ENCODE assay signal across 8 cellular contexts in the genomic region with DNA sequence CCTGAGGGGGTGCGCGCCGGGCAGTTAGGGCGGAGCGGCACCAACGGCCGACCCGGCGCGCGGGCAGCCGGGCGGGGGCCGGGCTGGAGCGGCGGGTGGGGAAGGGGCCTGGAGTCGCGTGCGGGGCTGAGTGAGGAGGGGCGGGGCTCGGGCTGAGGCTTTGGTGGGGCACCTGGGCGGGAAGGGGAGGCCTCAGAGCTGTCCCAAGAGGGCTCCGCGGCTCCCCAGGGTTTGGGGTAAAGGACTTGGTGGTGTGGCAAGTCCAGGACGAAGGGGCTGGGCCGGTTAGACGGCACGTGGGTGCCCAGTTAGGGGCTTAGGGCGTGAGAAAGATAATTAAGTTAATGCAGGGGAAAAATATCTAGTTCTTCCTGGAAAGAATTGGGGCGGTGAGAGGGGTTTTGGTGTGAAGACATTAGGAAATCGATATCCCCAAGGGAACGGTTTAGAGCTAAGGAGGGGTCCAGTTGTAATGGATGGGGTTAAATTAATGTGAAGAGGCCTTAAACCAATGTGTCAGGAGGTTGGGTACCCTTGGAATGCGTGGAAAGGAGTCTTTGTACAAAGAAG. TPM values are rescaled to one million over a fixed set of nuclear protein-coding genes. Genes with fewer than 3 reads are reported as not detected.
DNase-seq lines count a peak whose midpoint lies in the region; ATAC-seq and TF ChIP-seq lines count a peak whose summit lies in the region.

No MANE protein-coding gene starts in this region.

- no peaks in the 10 kb centered on the region for H3K9me3 ChIP-seq in SK-N-MC (ENCODE audit: low read depth, low read length)
- H3K9me3 ChIP-seq in duodenal mucosa (ENCODE audit: control insufficient read depth in 1 of 2, low read length in 2 of 2), result no peaks in the 10 kb centered on the region
- H3K9me3 ChIP-seq in tibial nerve, result no peaks in the 10 kb centered on the region

- DNase-seq in SK-N-MC (ENCODE audit: low read depth, low spot score) (no peak), natural killer cell (no peak), tibial nerve (ENCODE audit: low spot score in 2 of 2) (peak; percentile 22 to 33), H4 (ENCODE audit: low spot score) (no peak)

- H3K27me3 ChIP-seq in duodenal mucosa (ENCODE audit: control insufficient read depth in 1 of 2, insufficient read depth in 2 of 2, low read length in 2 of 2) (no peaks in the 10 kb centered on the region), tibial nerve (no peaks in the 10 kb centered on the region)

- peaks cover 39 to 42% of the 10 kb centered on the region in 2 donors for H3K4me1 Mint-ChIP-seq in natural killer cell

- H3K9me3 Mint-ChIP-seq in natural killer cell, result no peaks in the 10 kb centered on the region

- H3K4me3 Mint-ChIP-seq in natural killer cell, result peak overlapping the region; percentile 98

- H3K4me1 ChIP-seq in duodenal mucosa (ENCODE audit: control insufficient read depth in 1 of 2, insufficient read depth in 2 of 2, low read length in 2 of 2) (peaks cover 17 to 18% of the 10 kb centered on the region in 2 donors), tibial nerve (peaks cover 0 to 25% (median 11%) of the 10 kb centered on the region in 4 donors)

- 1% methylated on average over 12 to 30 of the region's 33 CpGs for WGBS in tibial nerve, 2 donors

- intact Hi-C loops in natural killer cell (cut with micrococcal nuclease), result loop anchor here (1.0 kb wide), 1 partner anchor 249 kb away; the partner anchor contains the start of gene MEGF8

- peak overlapping the region; percentile 99 for H3K4me3 ChIP-seq in GM08714 (ENCODE audit: low read length)
- peak overlapping the region; percentile 91 for H3K4me3 ChIP-seq in SK-N-MC
- H3K4me3 ChIP-seq in duodenal mucosa (ENCODE audit: low read depth in 1 of 2, low read length in 2 of 2), result peak overlapping the region; percentile 86 to 91
- H3K4me3 ChIP-seq in tibial nerve, result peak overlapping the region; percentile 75 to 98 (median 84)

- ATAC-seq in natural killer cell (no peak), HG03571 (IDR thresholded peaks at IDR 0.05; ENCODE audit: unreplicated experiment) (no peak), GM21360 (IDR thresholded peaks at IDR 0.05; ENCODE audit: unreplicated experiment) (no peak)

- no peaks in the 10 kb centered on the region for H3K36me3 Mint-ChIP-seq in natural killer cell

- no peak for TF ChIP-seq POLR2A in tibial nerve (IDR thresholded peaks at IDR 0.05)

- H3K9ac ChIP-seq in SK-N-MC (ENCODE audit: insufficient read length), result peak overlapping the region; percentile 98
- H3K9ac ChIP-seq in duodenal mucosa (ENCODE audit: low read depth in 1 of 2, low read length in 2 of 2), result peak overlapping the region; percentile 87 to 90

- H3K36me3 ChIP-seq in SK-N-MC (ENCODE audit: insufficient read depth, low read length) (peaks cover 37% of the 10 kb centered on the region), duodenal mucosa (ENCODE audit: control insufficient read depth in 1 of 2, insufficient read depth in 2 of 2, low read length in 2 of 2) (peaks cover 24 to 32% of the 10 kb centered on the region in 2 donors), tibial nerve (peaks cover 7 to 37% (median 18%) of the 10 kb centered on the region in 3 donors)

- H3K27me3 Mint-ChIP-seq in natural killer cell (ENCODE audit: low read depth in 2 of 2), result peaks cover 0 to 4% of the 10 kb centered on the region in 2 donors

- no peak for TF ChIP-seq EP300 in tibial nerve (IDR thresholded peaks at IDR 0.05)

- H3K27ac ChIP-seq in SK-N-MC (peak overlapping the region; percentile 60; the same call in 1 of the 2 replicates), duodenal mucosa (ENCODE audit: low read depth, low read length) (peak overlapping the region; percentile 87), tibial nerve (peak overlapping the region; percentile 80 to 99 (median 98))

- H3K27ac Mint-ChIP-seq in natural killer cell, result peak overlapping the region; percentile 100

- no peak for TF ChIP-seq CTCF in natural killer cell (IDR thresholded peaks at IDR 0.05)
- no peak for TF ChIP-seq CTCF in tibial nerve (IDR thresholded peaks at IDR 0.05)

RNA-seq across cellular contexts. Expression of gene ZNF574, which starts 0.5 kb away (rescaled TPM):
- total RNA-seq in natural killer cell, result 10 to 100 TPM; 21.6 to 23.7 (median 23.1) TPM
- 10 to 100 TPM; 14.3 to 22.2 (median 17.5) TPM for total RNA-seq in tibial nerve
- total RNA-seq in H4 (2014; rRNA removed; shearing (Covaris generic)), result 11.8 and 15.8 TPM in 2 replicates

RNA-seq across cellular contexts. Expression of gene GRIK5, which starts 6.5 kb away (rescaled TPM):
- 1 to 10 TPM in 1 of 3 donors, under 1 TPM in 1, not detected in 1; 0.31 to 2.1 TPM for total RNA-seq in natural killer cell
- 10 to 100 TPM in 1 of 4 donors, 1 to 10 TPM in 3; 2.4 to 12.0 (median 3.2) TPM for total RNA-seq in tibial nerve
- total RNA-seq in H4 (2014; rRNA removed; shearing (Covaris generic)), result 0.12 TPM in 1 of 2 replicates, not detected in the other

RNA-seq across cellular contexts. Expression of gene POU2F2, which starts 55.8 kb away (rescaled TPM):
- total RNA-seq in natural killer cell (10 to 100 TPM; 27.3 to 40.8 (median 29.3) TPM), tibial nerve (1 to 10 TPM in 1 of 4 donors, under 1 TPM in 3; 0.21 to 6.0 (median 0.51) TPM)
- 0.02 TPM in 1 of 2 replicates, not detected in the other for total RNA-seq in H4 (2014; rRNA removed; shearing (Covaris generic))

Comparison
In these comparisons a context has a peak if more than half of its experiments do, and no peak if none do; other contexts are left out.
1. DNase-seq: peak in tibial nerve (2 of 2); none in SK-N-MC (single experiment), natural killer cell (single experiment) and H4 (single experiment).
2. RNA of gene POU2F2, which starts 55.8 kb away (total RNA-seq): 27.3 to 40.8 TPM in natural killer cell; 0.21 to 6.0 TPM in tibial nerve and 0.02 TPM in H4; every median in the first group is over 4 times any median in the second.
3. Peak in every context shown above with its lines, with median percentiles within 50 percentile points of each other: H3K4me3 ChIP-seq and H3K27ac ChIP-seq.